In genomic region chr1:28582248-28582615, GRCh38 we compare ENCODE assay signal across 1 cellular context.
TF ChIP-seq lines count a peak whose summit lies in the region.

No MANE protein-coding gene starts in this region.

TF ChIP-seq in GM12878, 131 proteins besides CTCF, POLR2A, EP300 and RAD21 (continued from another document):
- TF ChIP-seq MLLT1 (IDR thresholded peaks at IDR 0.05): no peak
- TF ChIP-seq NR2F1 (conservative IDR thresholded peaks at IDR 0.05): no peak
TF ChIP-seq in GM12878: peak in this region for 0.
